ENCODE assay signal across 10 cellular contexts in the genomic region with DNA sequence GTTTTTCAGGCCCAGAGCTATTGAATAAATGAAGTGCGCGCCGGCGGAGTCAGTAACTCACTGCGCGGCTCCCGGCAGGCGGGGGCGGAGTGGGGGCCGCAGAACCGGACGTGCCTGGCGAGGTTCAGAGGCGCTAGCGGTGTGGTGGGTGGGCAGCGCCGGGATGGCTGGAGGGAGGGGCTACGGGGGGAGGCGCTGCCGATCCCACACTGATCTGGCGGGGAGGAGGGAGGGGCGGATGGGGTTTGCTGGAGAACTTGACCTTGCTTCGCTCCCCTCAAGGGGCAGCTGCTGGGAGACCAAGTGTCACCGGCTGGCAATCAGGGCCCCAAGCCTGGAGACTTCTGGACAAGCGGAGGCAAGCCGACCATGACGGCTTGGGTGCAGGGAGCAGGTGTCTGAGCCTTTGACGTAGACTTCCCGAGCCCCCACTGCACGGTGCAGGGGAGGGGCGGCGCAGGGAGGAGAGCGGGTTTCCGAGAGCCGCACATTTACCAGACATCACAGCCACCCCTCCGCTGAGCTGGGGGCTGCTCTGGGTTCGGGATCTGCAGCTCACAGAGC.
A peak's percentile ranks its signal among the peaks of the same experiment; 100 is the strongest.
DNase-seq lines count a peak whose midpoint lies in the region; ATAC-seq and TF ChIP-seq lines count a peak whose summit lies in the region.
"Had no signal": no experiment of that assay in that cellular context is flagged by ENCODE, and none has a peak within 500 bp of the region (broad histone marks: within the 10 kb centered on the region; RNA-seq: fewer than 3 reads in every experiment).

No MANE protein-coding gene starts in this region.

- no peak overlapping the region for H4K91ac ChIP-seq in mesenchymal stem cell (ENCODE audit: low read length)

- no peak overlapping the region for H2AK5ac ChIP-seq in mesenchymal stem cell (ENCODE audit: low read length, severe bottlenecking)

- H3K9me3 ChIP-seq in breast epithelium: peaks cover 0 to 8% of the 10 kb centered on the region in 2 donors
- no peaks in the 10 kb centered on the region for H3K9me3 ChIP-seq in mesenchymal stem cell (ENCODE audit: control insufficient read depth, low read length)
- no peaks in the 10 kb centered on the region for H3K9me3 ChIP-seq in tibial nerve
- H3K9me3 ChIP-seq: thyroid gland had no signal

- no peak for TF ChIP-seq CTCF in breast epithelium (IDR thresholded peaks at IDR 0.05)
- no peak for TF ChIP-seq CTCF in MCF 10A (IDR thresholded peaks at IDR 0.05; ENCODE audit: unreplicated experiment)
- TF ChIP-seq CTCF in choroid plexus epithelial cell (conservative IDR thresholded peaks at IDR 0.05; ENCODE audit: low read depth, low read length): no peak
- no peak for TF ChIP-seq CTCF in tibial nerve (IDR thresholded peaks at IDR 0.05)

- POLR2A ChIA-PET in MCF 10A (lab: Yijun Ruan, JAX): no interaction called here

- no peak overlapping the region for H3K18ac ChIP-seq in mesenchymal stem cell (ENCODE audit: low read depth in 1 of 2, low read length in 2 of 2)

- H3K27ac ChIP-seq in breast epithelium: no peak overlapping the region
- no peak overlapping the region for H3K27ac ChIP-seq in mesenchymal stem cell (ENCODE audit: low read length, poor library complexity, severe bottlenecking)
- H3K27ac ChIP-seq in urinary bladder (ENCODE audit: low read depth): no peak overlapping the region
- no peak overlapping the region for H3K27ac ChIP-seq in tibial nerve
- H3K27ac ChIP-seq: thyroid gland had no signal

- H3K4me3 ChIP-seq in breast epithelium (peak overlapping the region in 2 of 3 donors; percentile 37 to 52), choroid plexus epithelial cell (ENCODE audit: low read depth, low read length) (peak overlapping the region; percentile 39), mesenchymal stem cell (ENCODE audit: insufficient read depth in 1 of 2, low read depth in 1 of 2, low read length in 2 of 2) (peak overlapping the region in 1 of 2 experiments; percentile 3), urinary bladder (ENCODE audit: low read depth, low read length) (peak overlapping the region; percentile 8), tibial nerve (peak overlapping the region in 1 of 4 donors; percentile 31)
- H3K4me3 ChIP-seq: thyroid gland had no signal

- peaks cover 11% of the 10 kb centered on the region for H3K4me1 Mint-ChIP-seq in MCF 10A (ENCODE audit: insufficient read depth, unreplicated experiment)

- H3K4me2 ChIP-seq in mesenchymal stem cell (ENCODE audit: low read length, poor library complexity, severe bottlenecking): peak overlapping the region; percentile 36

- H3K9me3 Mint-ChIP-seq in MCF 10A (ENCODE audit: unreplicated experiment): peaks cover 10% of the 10 kb centered on the region

- in situ Hi-C loops in ACHN (cut with HindIII; ENCODE audit: low pct_ligation_motif_present, low pct_unique_long_range_greater_than_20kb, low sequenced_read_pairs): no loop called here

- no peak overlapping the region for H3K4ac ChIP-seq in mesenchymal stem cell (ENCODE audit: low read depth in 1 of 2, low read length in 2 of 2)

- no peak overlapping the region for H2BK120ac ChIP-seq in mesenchymal stem cell (ENCODE audit: low read depth, low read length)

- no peak overlapping the region for H2BK5ac ChIP-seq in mesenchymal stem cell (ENCODE audit: low read depth, low read length, poor library complexity, severe bottlenecking)

- no peaks in the 10 kb centered on the region for H3K79me1 ChIP-seq in mesenchymal stem cell (replicated peaks; ENCODE audit: low read length, poor library complexity, severe bottlenecking)

- H3K36me3 ChIP-seq in breast epithelium (no peaks in the 10 kb centered on the region), mesenchymal stem cell (ENCODE audit: control insufficient read depth in 1 of 2, insufficient read depth in 2 of 2, low read depth in 1 of 2, low read length in 2 of 2) (peaks cover 0 to 3% of the 10 kb centered on the region in 2 experiments), urinary bladder (ENCODE audit: insufficient read depth) (no peaks in the 10 kb centered on the region), tibial nerve (no peaks in the 10 kb centered on the region)
- H3K36me3 ChIP-seq: thyroid gland had no signal

- no peak for TF ChIP-seq EP300 in tibial nerve (IDR thresholded peaks at IDR 0.05)

- H3K14ac ChIP-seq in mesenchymal stem cell (ENCODE audit: low read length in 2 of 2): no peak overlapping the region

- peak in 1 of 2 donors; percentile 16 for DNase-seq in breast epithelium (ENCODE audit: low spot score in 2 of 2)
- DNase-seq in MCF 10A (ENCODE audit: unreplicated experiment): no peak
- DNase-seq in choroid plexus epithelial cell (ENCODE audit: low read depth): peak; percentile 41
- DNase-seq in mesenchymal stem cell: peak; percentile 10
- DNase-seq in ACHN: no peak
- no peak for DNase-seq in tibial nerve (ENCODE audit: low spot score in 2 of 2)

- no peak overlapping the region for H3K23ac ChIP-seq in mesenchymal stem cell (ENCODE audit: low read length in 2 of 2)

- H2BK12ac ChIP-seq in mesenchymal stem cell (ENCODE audit: low read length in 2 of 2): no peak overlapping the region

- WGBS in mesenchymal stem cell: 4% methylated on average over 32 of the region's 37 CpGs
- 5% methylated on average over 37 of the region's 37 CpGs for WGBS in urinary bladder
- 3 to 5% methylated on average over 33 to 35 of the region's 37 CpGs for WGBS in tibial nerve, 2 donors

- H2AFZ ChIP-seq in mesenchymal stem cell (ENCODE audit: low read depth, low read length): no peak overlapping the region

- no peak overlapping the region for H2BK15ac ChIP-seq in mesenchymal stem cell (ENCODE audit: low read depth, poor library complexity, severe bottlenecking)

- CTCF ChIA-PET in MCF 10A (lab: Yijun Ruan, JAX): no interaction called here

- TF ChIP-seq POLR2A in breast epithelium (IDR thresholded peaks at IDR 0.05) (no peak), tibial nerve (IDR thresholded peaks at IDR 0.05) (no peak)

- H3K4me1 ChIP-seq in breast epithelium (peaks cover 0 to 3% of the 10 kb centered on the region in 2 donors), mesenchymal stem cell (ENCODE audit: control insufficient read depth, insufficient read depth, low read depth, low read length) (peaks cover 49% of the 10 kb centered on the region), urinary bladder (ENCODE audit: insufficient read depth) (peaks cover 4% of the 10 kb centered on the region), tibial nerve (peaks cover 0 to 19% (median 12%) of the 10 kb centered on the region in 4 donors)

- H3K4me3 Mint-ChIP-seq in MCF 10A (ENCODE audit: unreplicated experiment): no peak overlapping the region

- no peaks in the 10 kb centered on the region for H3K27me3 Mint-ChIP-seq in MCF 10A (ENCODE audit: insufficient read depth, unreplicated experiment)

- BruUV-seq in MCF 10A (replicated peaks; lab: Mats Ljungman, UMichigan): no TSS peak

- intact Hi-C loops in breast epithelium (cut with DNase I; ENCODE audit: low total_unique reads) (no loop called here), MCF 10A (cut with micrococcal nuclease) (no loop called here)

- H3K27me3 ChIP-seq in breast epithelium (peaks cover 0 to 32% of the 10 kb centered on the region in 2 donors), mesenchymal stem cell (ENCODE audit: control insufficient read depth in 1 of 2, insufficient read depth in 1 of 2, low read length in 2 of 2) (peaks cover 0 to 59% of the 10 kb centered on the region in 2 experiments), tibial nerve (peaks cover 0 to 20% of the 10 kb centered on the region in 2 donors)

- no peaks in the 10 kb centered on the region for H3K36me3 Mint-ChIP-seq in MCF 10A (ENCODE audit: insufficient read depth, unreplicated experiment)

- H3K27ac Mint-ChIP-seq in MCF 10A (ENCODE audit: low read depth, unreplicated experiment): no peak overlapping the region

- ATAC-seq in HG03565 (IDR thresholded peaks at IDR 0.05; ENCODE audit: unreplicated experiment): no peak
- ATAC-seq: right cardiac atrium had no signal

- H4K8ac ChIP-seq in mesenchymal stem cell (ENCODE audit: low read length): no peak overlapping the region

- no peak overlapping the region for H3K9ac ChIP-seq in mesenchymal stem cell (ENCODE audit: low read length)

Comparison
In these comparisons a context has a peak if more than half of its experiments do, and no peak if none do; other contexts are left out.
1. DNase-seq: peak in choroid plexus epithelial cell (single experiment) and mesenchymal stem cell (single experiment); none in MCF 10A (single experiment), ACHN (single experiment) and tibial nerve (0 of 2).